Comparison of ENCODE assay signal across 19 cellular contexts in genomic region chr7:157012113-157012547, GRCh38. TPM values are rescaled to one million over a fixed set of nuclear protein-coding genes. Genes with fewer than 3 reads are reported as not detected.
DNase-seq lines count a peak whose midpoint lies in the region; ATAC-seq, FAIRE-seq and TF ChIP-seq lines count a peak whose summit lies in the region.
"Had no signal": no experiment of that assay in that cellular context is flagged by ENCODE, and none has a peak within 500 bp of the region (broad histone marks: within the 10 kb centered on the region; RNA-seq: fewer than 3 reads in every experiment).

No MANE protein-coding gene starts in this region.

- CTCF ChIA-PET in activated naive CD4-positive, alpha-beta T cell treated with anti-CD3 and anti-CD28 coated beads for 36 hours (lab: Charles Lee): interaction anchor here (0.6 kb wide), 1 partner anchor 17 kb away, joined by 3 read pairs; no protein-coding TSS in a partner anchor

- H3K27ac ChIP-seq in SU-DHL-6 (ENCODE audit: low read depth, low read length) (no peak overlapping the region), caudate nucleus (ENCODE audit: low read depth, low read length) (no peak overlapping the region)
- H3K27ac ChIP-seq: coronary artery, SJCRH30 had no signal

- ATAC-seq in HG02678 (IDR thresholded peaks at IDR 0.05; ENCODE audit: unreplicated experiment): no peak
- ATAC-seq: naive thymus-derived CD8-positive, alpha-beta T cell had no signal

- no peaks in the 10 kb centered on the region for H3K79me2 ChIP-seq in SU-DHL-6 (ENCODE audit: insufficient read depth, low read length)

- H3K27me3 Mint-ChIP-seq in activated naive CD4-positive, alpha-beta T cell treated with anti-CD3 and anti-CD28 coated beads for 36 hours (ENCODE audit: low read depth): peaks cover 81% of the 10 kb centered on the region
- H3K27me3 Mint-ChIP-seq in nephron (ENCODE audit: low read depth): peaks cover 89% of the 10 kb centered on the region

- peaks cover 22% of the 10 kb centered on the region for H3K4me1 Mint-ChIP-seq in activated naive CD4-positive, alpha-beta T cell treated with anti-CD3 and anti-CD28 coated beads for 36 hours (ENCODE audit: low read depth)
- no peaks in the 10 kb centered on the region for H3K4me1 Mint-ChIP-seq in nephron

- FAIRE-seq in GM18507 (lab: Jason Lieb, UNC): peak; percentile 49
- FAIRE-seq: astrocyte had no signal

- peak overlapping the region; percentile 58 for H3K4me2 ChIP-seq in SU-DHL-6 (ENCODE audit: low read depth, low read length, poor library complexity, severe bottlenecking)

- H3K9me2 ChIP-seq in SU-DHL-6 (replicated peaks; ENCODE audit: insufficient read depth, low read length): no peaks in the 10 kb centered on the region

- H3K9me3 ChIP-seq in SU-DHL-6 (ENCODE audit: insufficient read depth, low read length): no peaks in the 10 kb centered on the region
- H3K9me3 ChIP-seq: SJCRH30 had no signal

- H3K27me3 ChIP-seq in SU-DHL-6 (ENCODE audit: low read length): no peaks in the 10 kb centered on the region

- no peak overlapping the region for H3K4me3 ChIP-seq in SU-DHL-6 (ENCODE audit: insufficient read depth, low read length, poor library complexity, severe bottlenecking)
- H3K4me3 ChIP-seq: coronary artery had no signal

- H2AFZ ChIP-seq in SU-DHL-6 (ENCODE audit: low read depth, low read length, severe bottlenecking): no peak overlapping the region

- H3K9ac ChIP-seq in SU-DHL-6 (ENCODE audit: low read length): no peak overlapping the region

- H3K36me3 ChIP-seq in SU-DHL-6 (ENCODE audit: low read length): no peaks in the 10 kb centered on the region
- H3K36me3 ChIP-seq: SJCRH30 had no signal

- no peaks in the 10 kb centered on the region for H3F3A ChIP-seq in SU-DHL-6 (ENCODE audit: insufficient read depth)

- no peak overlapping the region for H3K27ac Mint-ChIP-seq in activated naive CD4-positive, alpha-beta T cell treated with anti-CD3 and anti-CD28 coated beads for 36 hours
- no peak overlapping the region for H3K27ac Mint-ChIP-seq in nephron
- H3K27ac Mint-ChIP-seq: activated CD4-positive, alpha-beta T cell treated with anti-CD3 and anti-CD28 coated beads, Interleukin-2, amount 10 ng/mL, durations not matched to agents 7 days and 5 days had no signal

- H4K20me1 ChIP-seq in SU-DHL-6 (ENCODE audit: low read depth, low read length): no peaks in the 10 kb centered on the region

- no peaks in the 10 kb centered on the region for H3K36me3 Mint-ChIP-seq in activated naive CD4-positive, alpha-beta T cell treated with anti-CD3 and anti-CD28 coated beads for 36 hours (ENCODE audit: low read depth)
- H3K36me3 Mint-ChIP-seq in nephron (ENCODE audit: low read depth): no peaks in the 10 kb centered on the region

- intact Hi-C loops in activated naive CD4-positive, alpha-beta T cell treated with anti-CD3 and anti-CD28 coated beads for 36 hours (cut with micrococcal nuclease): loop anchor here (5.0 kb wide), 1 partner anchor 1545 kb away; no protein-coding TSS in a partner anchor

- no peak overlapping the region for H3K4me3 Mint-ChIP-seq in activated naive CD4-positive, alpha-beta T cell treated with anti-CD3 and anti-CD28 coated beads for 36 hours
- peak overlapping the region in 2 of 3 experiments; percentile 1 to 9 for H3K4me3 Mint-ChIP-seq in nephron
- H3K4me3 Mint-ChIP-seq: activated CD4-positive, alpha-beta T cell treated with anti-CD3 and anti-CD28 coated beads, Interleukin-2, amount 10 ng/mL, durations not matched to agents 7 days and 5 days had no signal

- peak; percentile 34 for DNase-seq in activated naive CD4-positive, alpha-beta T cell treated with anti-CD3 and anti-CD28 coated beads for 36 hours
- DNase-seq in activated naive CD4-positive, alpha-beta T cell (lab: John Stamatoyannopoulos, UW): no peak
- no peak for DNase-seq in GM18507 (ENCODE audit: extremely low spot score, insufficient read length, low read depth)
- no peak for DNase-seq in caudate nucleus (lab: John Stamatoyannopoulos, UW)
- no peak for DNase-seq in GF-D8 (lab: John Stamatoyannopoulos, UW)
- DNase-seq: activated CD4-positive, alpha-beta T cell treated with anti-CD3 and anti-CD28 coated beads, Interleukin-2, amount 10 ng/mL, durations not matched to agents 7 days and 5 days; erythroblast; GOT3; IMR-90; naive thymus-derived CD8-positive, alpha-beta T cell; SJCRH30; stimulated activated CD4-positive, alpha-beta T cell treated with anti-CD3 and anti-CD28 coated beads, Interleukin-15, amount 100 ng/mL, for 24 hours had no signal

- H3K9me3 Mint-ChIP-seq in activated naive CD4-positive, alpha-beta T cell treated with anti-CD3 and anti-CD28 coated beads for 36 hours: no peaks in the 10 kb centered on the region
- H3K9me3 Mint-ChIP-seq in nephron: no peaks in the 10 kb centered on the region
- H3K9me3 Mint-ChIP-seq: activated CD4-positive, alpha-beta T cell treated with anti-CD3 and anti-CD28 coated beads, Interleukin-2, amount 10 ng/mL, durations not matched to agents 7 days and 5 days; naive thymus-derived CD8-positive, alpha-beta T cell had no signal

- no peak for TF ChIP-seq CTCF in SU-DHL-6 (IDR thresholded peaks at IDR 0.05; ENCODE audit: insufficient read depth, low read length, poor library complexity, severe bottlenecking)
- TF ChIP-seq CTCF in nephron (IDR thresholded peaks at IDR 0.05; ENCODE audit: unreplicated experiment in 3 of 3): no peak

RNA-seq across cellular contexts. Expression of gene MNX1, which starts 1.7 kb away (rescaled TPM):
- total RNA-seq in activated naive CD4-positive, alpha-beta T cell treated with anti-CD3 and anti-CD28 coated beads for 36 hours: under 1 TPM in 1 of 2 experiments, not detected in 1; 0.10 TPM
- total RNA-seq: activated CD4-positive, alpha-beta T cell treated with anti-CD3 and anti-CD28 coated beads, Interleukin-2, amount 10 ng/mL, durations not matched to agents 7 days and 5 days; astrocyte; IMR-90; lung microvascular endothelial cell; naive thymus-derived CD8-positive, alpha-beta T cell; pulmonary artery endothelial cell had no signal
